8 cellular contexts compared by ENCODE assay signal in the genomic region with DNA sequence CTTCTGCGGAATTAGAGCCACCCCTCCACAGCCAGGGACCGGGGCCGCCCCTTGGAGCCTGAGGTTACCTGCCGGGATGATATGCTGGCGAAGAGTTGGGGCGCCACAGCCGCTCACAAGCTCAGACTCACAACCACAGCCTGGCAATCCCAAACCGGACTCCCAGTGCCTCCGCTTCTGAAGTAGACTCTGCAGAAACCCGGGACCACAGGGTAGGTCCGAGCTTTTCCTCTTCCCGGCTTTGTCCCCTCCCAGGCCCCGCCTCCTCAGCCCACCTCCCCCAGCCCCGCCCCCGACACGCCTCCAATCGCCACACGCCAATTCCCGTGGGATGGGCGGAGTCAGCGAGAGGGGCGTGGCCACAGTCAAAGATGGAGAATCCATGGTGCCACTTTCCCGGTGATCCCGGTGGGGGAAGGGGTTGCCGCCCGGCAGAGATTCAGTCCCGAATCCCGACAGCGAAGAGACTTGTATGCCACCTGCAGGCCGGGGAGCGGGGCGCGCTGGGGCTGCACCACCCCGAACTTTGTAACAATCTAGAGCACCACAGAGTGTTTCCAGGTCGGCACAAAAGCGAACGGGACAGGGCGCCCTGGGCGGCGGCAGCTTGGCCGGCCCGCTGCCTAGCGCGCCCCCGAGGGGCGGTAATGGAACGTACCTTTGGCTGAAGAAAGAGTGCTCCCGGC. TPM values are rescaled to one million over a fixed set of nuclear protein-coding genes. Genes with fewer than 3 reads are reported as not detected.
A peak's percentile ranks its signal among the peaks of the same experiment; 100 is the strongest.
DNase-seq lines count a peak whose midpoint lies in the region; ATAC-seq, FAIRE-seq and TF ChIP-seq lines count a peak whose summit lies in the region.

A gene (minus strand): TSS at position 201 of the 686 bp plus-strand sequence. CDS start 3,520 bp downstream, outside the sequence.

- peak; percentile 46; the same call in 1 of the 2 replicates for TF ChIP-seq POLR2A in GM12892 (IDR thresholded peaks at IDR 0.05; ENCODE audit: low read depth, low read length)

- intact Hi-C loops in left cardiac atrium (cut with DNase I) (loop anchor here in 1 of 2 donors (2.0 to 10.0 kb wide), 2 partner anchors 80 to 150 kb away; no protein-coding TSS in a partner anchor), psoas muscle (cut with DNase I) (loop anchor here (2.0 to 10.0 kb wide), 3 partner anchors 80 to 630 kb away; a partner anchor contains a TSS)

- FAIRE-seq in GM12892 (lab: Jason Lieb, UNC), result peak; percentile 97
- peak; percentile 72 for FAIRE-seq in urothelium cell line (lab: Jason Lieb, UNC)

- peak within 1 kb of the TSS; percentile 66 for H3K27ac ChIP-seq in psoas muscle

- peaks cover 18% of the 10 kb centered on the region for H3K4me1 ChIP-seq in psoas muscle

- WGBS in psoas muscle, 3 donors, result 0% methylated on average over 45 to 48 of the region's 48 CpGs

- TF ChIP-seq CTCF in psoas muscle (IDR thresholded peaks at IDR 0.05), result no peak

- DNase-seq in GM12892 (ENCODE audit: insufficient read length) (peak; percentile 78), NCI-H1436 (lab: John Stamatoyannopoulos, UW) (peak; percentile 94), T-helper 1 cell (peak; percentile 85 to 95 (median 89)), amniotic epithelial cell (ENCODE audit: low read depth) (peak; percentile 84), left cardiac atrium (peak; percentile 97), psoas muscle (peak; percentile 97 to 98), urothelium cell line (ENCODE audit: low spot score) (peak; percentile 95)

- no peaks in the 10 kb centered on the region for H3K9me3 ChIP-seq in psoas muscle

- H3K4me3 ChIP-seq in psoas muscle, result peak within 1 kb of the TSS; percentile 81

- ATAC-seq in HG02840 (IDR thresholded peaks at IDR 0.05; ENCODE audit: low FRiP score, unreplicated experiment) (peak; percentile 61), left cardiac atrium (peak; percentile 95 to 98), psoas muscle (peak; percentile 97 to 98 (median 98))

- H3K27me3 ChIP-seq in psoas muscle (ENCODE audit: insufficient read depth in 3 of 3, low read length in 2 of 3), result no peaks in the 10 kb centered on the region

- H3K36me3 ChIP-seq in psoas muscle (ENCODE audit: insufficient read depth in 1 of 2, low read depth in 1 of 2), result peaks cover 0 to 24% of the 10 kb centered on the region in 2 donors

RNA-seq across cellular contexts. Expression of the gene that starts here (rescaled TPM):
- polyA plus RNA-seq in GM12892 (2012; ENCODE audit: missing spikeins), result 37.3 TPM
- total RNA-seq in left cardiac atrium (10 to 100 TPM; 36.5 to 79.9 TPM), psoas muscle (10 to 100 TPM in 3 of 4 donors, 1 to 10 TPM in 1; 9.7 to 18.0 (median 13.3) TPM)
- 10 to 100 TPM in 2 of 3 donors, 1 to 10 TPM in 1; 9.7 to 42.6 (median 17.9) TPM for polyA plus RNA-seq in psoas muscle

Comparison
In these comparisons a context has a peak if more than half of its experiments do, and no peak if none do; other contexts are left out.
1. Peak in every context shown above with its lines: DNase-seq, ATAC-seq, H3K4me3 ChIP-seq and H3K27ac ChIP-seq.